ENCODE assay signal across 19 cellular contexts in genomic region chr3:81170298-81170697, GRCh38.
DNase-seq lines count a peak whose midpoint lies in the region; ATAC-seq, FAIRE-seq and TF ChIP-seq lines count a peak whose summit lies in the region.
"Had no signal": no experiment of that assay in that cellular context is flagged by ENCODE, and none has a peak within 500 bp of the region (broad histone marks: within the 10 kb centered on the region; RNA-seq: fewer than 3 reads in every experiment).

No MANE protein-coding gene starts in this region.

- H3K4me3 ChIP-seq in A673 (ENCODE audit: low read depth, low read length, poor library complexity, severe bottlenecking) (no peak overlapping the region), H1 (ENCODE audit: extremely low read depth in 1 of 4, insufficient read depth in 2 of 4, low read depth in 3 of 4, low read length in 4 of 4) (no peak overlapping the region), iPS DF 6.9 (ENCODE audit: low read length) (no peak overlapping the region), brain microvascular endothelial cell (ENCODE audit: low read depth, low read length) (no peak overlapping the region)
- H3K4me3 ChIP-seq: BLaER1 treated with 17β-estradiol and CSF1 and Interleukin-3, amounts not matched to agents 10 nM and 100 nM; GM12878 had no signal

- no peak for ATAC-seq in stimulated activated memory B cell treated with anti-CD40 and anti-IgM and Interleukin-4, amounts not matched to agents 10 μg/mL and 1 μg/mL and 100 μg/mL, for 72 hours
- ATAC-seq: GM12878, HCT116 had no signal

- H3K4me1 ChIP-seq in A673 (ENCODE audit: insufficient read depth, low read length, poor library complexity, severe bottlenecking), result no peaks in the 10 kb centered on the region
- peaks cover 3% of the 10 kb centered on the region; the same call in 1 of the 2 replicates for H3K4me1 ChIP-seq in H9 (ENCODE audit: insufficient read depth, low read length)
- H3K4me1 ChIP-seq in H1 (replicated peaks in 1 of 4; ENCODE audit: control insufficient read depth in 3 of 4, insufficient read depth in 4 of 4, low read length in 3 of 4), result peaks cover 0 to 8% (median 6%) of the 10 kb centered on the region in 4 experiments; a peak in 4 of 7 replicates
- H3K4me1 ChIP-seq in iPS DF 6.9 (ENCODE audit: control insufficient read depth, insufficient read depth, low read length), result no peaks in the 10 kb centered on the region; the same call in 1 of the 2 replicates
- H3K4me1 ChIP-seq: BLaER1 treated with 17β-estradiol and CSF1 and Interleukin-3, amounts not matched to agents 10 nM and 100 nM had no signal

- FAIRE-seq in H1 (lab: Jason Lieb, UNC), result peak; percentile 70
- FAIRE-seq: GM12878, GM18507 had no signal

- no peak overlapping the region for H3K56ac ChIP-seq in H9 (ENCODE audit: insufficient read length, low read depth, low read length)
- no peak overlapping the region for H3K56ac ChIP-seq in H1 (replicated peaks; ENCODE audit: insufficient read length, low read depth, low read length)

- H3K79me2 ChIP-seq in H9 (ENCODE audit: insufficient read depth, low read length) (no peaks in the 10 kb centered on the region), H1 (ENCODE audit: control insufficient read depth in 1 of 2, insufficient read depth in 2 of 2, low read length in 2 of 2) (no peaks in the 10 kb centered on the region)

- no TSS peak for BruUV-seq in A673 (replicated peaks; lab: Mats Ljungman, UMichigan)

- DNase-seq in A673 (ENCODE audit: low spot score) (peak; percentile 54), H9 (no peak), H1 (ENCODE audit: low read depth in 1 of 2, low spot score in 2 of 2) (no peak), iPS DF 6.9 (ENCODE audit: low read depth, low spot score) (peak; percentile 27), HuH-7.5 (ENCODE audit: low spot score) (no peak), brain microvascular endothelial cell (no peak), NCI-H1105 treated with DMSO at 0.1 percent for 48 hours (lab: John Stamatoyannopoulos, UW) (no peak)
- DNase-seq: 8988T; ACHN; CD4-positive, CD25-positive, alpha-beta regulatory T cell; DMS 273 treated with DMSO at 0.1 percent for 48 hours; GOT3 had no signal

- H4K5ac ChIP-seq in H9 (ENCODE audit: insufficient read length, low read depth, low read length) (no peak overlapping the region), H1 (ENCODE audit: insufficient read length, low read depth, low read length) (no peak overlapping the region)

- H2BK12ac ChIP-seq in H9 (ENCODE audit: insufficient read length, low read depth, low read length), result no peak overlapping the region
- H2BK12ac ChIP-seq in H1 (ENCODE audit: low read depth, low read length), result no peak overlapping the region

- H2AK5ac ChIP-seq in H9 (ENCODE audit: insufficient read length, low read length) (no peak overlapping the region), H1 (ENCODE audit: low read depth, low read length) (no peak overlapping the region)

- H3K9ac ChIP-seq in H9 (ENCODE audit: extremely low read depth, insufficient read length, low read length) (no peak overlapping the region), H1 (replicated peaks in 1 of 4; ENCODE audit: extremely low read depth in 1 of 4, low read depth in 3 of 4, low read length in 3 of 4) (no peak overlapping the region)
- H3K9ac ChIP-seq: BLaER1 treated with 17β-estradiol and CSF1 and Interleukin-3, amounts not matched to agents 10 nM and 100 nM had no signal

- H3K4ac ChIP-seq in H9 (ENCODE audit: low read depth, low read length) (no peak overlapping the region), H1 (replicated peaks; ENCODE audit: insufficient read length, low read depth, low read length) (no peak overlapping the region)

- H4K8ac ChIP-seq in H9 (replicated peaks; ENCODE audit: insufficient read length, low read depth, low read length) (no peak overlapping the region), H1 (ENCODE audit: extremely low read depth, insufficient read depth, low read length) (no peak overlapping the region)

- H2BK5ac ChIP-seq in H9 (ENCODE audit: insufficient read length, low read length), result no peak overlapping the region
- no peak overlapping the region for H2BK5ac ChIP-seq in H1 (ENCODE audit: low read depth, low read length)

- H3K27me3 ChIP-seq in A673 (replicated peaks; ENCODE audit: insufficient read depth, low read depth, low read length, poor library complexity) (no peaks in the 10 kb centered on the region), H9 (ENCODE audit: insufficient read depth, low read length) (no peaks in the 10 kb centered on the region), H1 (replicated peaks in 1 of 4; ENCODE audit: control insufficient read depth in 3 of 4, extremely low read depth in 1 of 4, insufficient read depth in 3 of 4, low read length in 3 of 4) (no peaks in the 10 kb centered on the region), iPS DF 6.9 (ENCODE audit: control insufficient read depth, insufficient read depth, low read length) (no peaks in the 10 kb centered on the region), brain microvascular endothelial cell (replicated peaks) (no peaks in the 10 kb centered on the region)
- H3K27me3 ChIP-seq: BLaER1 treated with 17β-estradiol and CSF1 and Interleukin-3, amounts not matched to agents 10 nM and 100 nM had no signal

- H4K91ac ChIP-seq in H9 (ENCODE audit: insufficient read length, low read depth, low read length) (no peak overlapping the region), H1 (replicated peaks; ENCODE audit: insufficient read length, low read length) (no peak overlapping the region)

- no peak overlapping the region for H2BK120ac ChIP-seq in H9 (ENCODE audit: low read depth, low read length, poor library complexity, severe bottlenecking)
- no peak overlapping the region for H2BK120ac ChIP-seq in H1 (replicated peaks; ENCODE audit: low read depth, low read length)

- no peak for TF ChIP-seq RAD21 in H1 (IDR thresholded peaks at IDR 0.05 in 1 of 2, conservative IDR thresholded peaks at IDR 0.05 in 1 of 2; ENCODE audit: low read depth in 2 of 2, low read length in 2 of 2)

- H3K27me3 Mint-ChIP-seq in H9 (ENCODE audit: low read depth), result no peaks in the 10 kb centered on the region
- H3K27me3 Mint-ChIP-seq in stimulated activated memory B cell treated with anti-CD40 and anti-IgM and Interleukin-4, amounts not matched to agents 10 μg/mL and 1 μg/mL and 100 μg/mL, for 72 hours, result no peaks in the 10 kb centered on the region
- H3K27me3 Mint-ChIP-seq: CD4-positive, CD25-positive, alpha-beta regulatory T cell; IgD-negative memory B cell had no signal

- H3K23ac ChIP-seq in H9 (ENCODE audit: insufficient read length, low read depth, low read length) (no peak overlapping the region), H1 (ENCODE audit: insufficient read length) (no peak overlapping the region)

- peaks cover 29 to 33% of the 10 kb centered on the region in 2 experiments for H3K4me1 Mint-ChIP-seq in H9
- H3K4me1 Mint-ChIP-seq in stimulated activated memory B cell treated with anti-CD40 and anti-IgM and Interleukin-4, amounts not matched to agents 10 μg/mL and 1 μg/mL and 100 μg/mL, for 72 hours, result no peaks in the 10 kb centered on the region
- H3K4me1 Mint-ChIP-seq: CD4-positive, CD25-positive, alpha-beta regulatory T cell; IgD-negative memory B cell had no signal

- no peak overlapping the region for H3T11ph ChIP-seq in H9 (ENCODE audit: low read length)

- intact Hi-C loops in A673 (cut with micrococcal nuclease; ENCODE audit: unreplicated experiment), result no loop called here

- H3K36me3 ChIP-seq in A673 (ENCODE audit: insufficient read depth, low read length, poor library complexity, severe bottlenecking), result no peaks in the 10 kb centered on the region
- H3K36me3 ChIP-seq in H1 (ENCODE audit: control insufficient read depth in 2 of 4, insufficient read depth in 4 of 4, low read length in 3 of 4), result no peaks in the 10 kb centered on the region
- H3K36me3 ChIP-seq in iPS DF 6.9 (ENCODE audit: control insufficient read depth, insufficient read depth, low read length), result no peaks in the 10 kb centered on the region
- H3K36me3 ChIP-seq in brain microvascular endothelial cell (replicated peaks), result no peaks in the 10 kb centered on the region
- H3K36me3 ChIP-seq: BLaER1 treated with 17β-estradiol and CSF1 and Interleukin-3, amounts not matched to agents 10 nM and 100 nM had no signal

- H3K36me3 Mint-ChIP-seq in H9 (ENCODE audit: insufficient read depth in 1 of 3, low read depth in 3 of 3), result peaks cover 0 to 10% (median 7%) of the 10 kb centered on the region in 3 experiments; a peak in 6 of 7 replicates
- no peaks in the 10 kb centered on the region for H3K36me3 Mint-ChIP-seq in stimulated activated memory B cell treated with anti-CD40 and anti-IgM and Interleukin-4, amounts not matched to agents 10 μg/mL and 1 μg/mL and 100 μg/mL, for 72 hours
- H3K36me3 Mint-ChIP-seq: CD4-positive, CD25-positive, alpha-beta regulatory T cell; IgD-negative memory B cell had no signal

- H3K4me2 ChIP-seq in H9 (ENCODE audit: insufficient read depth, insufficient read length, low read length), result no peak overlapping the region
- H3K4me2 ChIP-seq in H1 (ENCODE audit: insufficient read depth in 1 of 2, low read depth in 2 of 2, low read length in 2 of 2), result 0 out of 4 replicates have a peak overlapping the region, but pooled peaks of 1 of the 2 experiments have one; percentile 20
- H3K4me2 ChIP-seq: BLaER1 treated with 17β-estradiol and CSF1 and Interleukin-3, amounts not matched to agents 10 nM and 100 nM had no signal

- H3K9me3 ChIP-seq in A673 (ENCODE audit: low read depth, low read length, poor library complexity, severe bottlenecking), result no peaks in the 10 kb centered on the region
- H3K9me3 ChIP-seq in H9 (ENCODE audit: control insufficient read depth, low read depth, low read length), result no peaks in the 10 kb centered on the region
- no peaks in the 10 kb centered on the region for H3K9me3 ChIP-seq in H1 (ENCODE audit: insufficient read depth in 2 of 2, low read depth in 1 of 2, low read length in 1 of 2)
- H3K9me3 ChIP-seq in iPS DF 6.9 (ENCODE audit: control insufficient read depth, insufficient read depth, low read length), result no peaks in the 10 kb centered on the region
- H3K9me3 ChIP-seq: BLaER1 treated with 17β-estradiol and CSF1 and Interleukin-3, amounts not matched to agents 10 nM and 100 nM had no signal

- TF ChIP-seq CTCF in A673 (conservative IDR thresholded peaks at IDR 0.05; ENCODE audit: low read depth, low read length) (no peak), H9 (conservative IDR thresholded peaks at IDR 0.05) (no peak), H1 (IDR thresholded peaks at IDR 0.05; ENCODE audit: control extremely low read depth in 1 of 3, insufficient read depth in 1 of 3, low read depth in 1 of 3, low read length in 3 of 3) (no peak), brain microvascular endothelial cell (IDR thresholded peaks at IDR 0.05; ENCODE audit: low read depth, low read length, missing control alignments) (no peak)

- H3K14ac ChIP-seq in H9 (ENCODE audit: insufficient read depth, low read length) (no peak overlapping the region), H1 (ENCODE audit: insufficient read length) (no peak overlapping the region)

- POLR2A ChIA-PET in A673 (lab: Charles Lee; ENCODE audit: low non-redundant PET), result no interaction called here
- POLR2A ChIA-PET in H1 (lab: Charles Lee; ENCODE audit: partially characterized antibody), result no interaction called here

- H3K27ac ChIP-seq in A673 (ENCODE audit: low read depth, low read length, poor library complexity, severe bottlenecking), result no peak overlapping the region
- no peak overlapping the region for H3K27ac ChIP-seq in H9 (ENCODE audit: insufficient read length, low read depth, low read length)
- H3K27ac ChIP-seq in H1 (ENCODE audit: low read depth, low read length), result no peak overlapping the region
- H3K27ac ChIP-seq in iPS DF 6.9 (ENCODE audit: low read length), result no peak overlapping the region
- H3K27ac ChIP-seq in brain microvascular endothelial cell, result no peak overlapping the region
- H3K27ac ChIP-seq: BLaER1 treated with 17β-estradiol and CSF1 and Interleukin-3, amounts not matched to agents 10 nM and 100 nM; HL-60 had no signal

- H2BK20ac ChIP-seq in H9 (ENCODE audit: low read depth, low read length, poor library complexity, severe bottlenecking) (no peak overlapping the region), H1 (ENCODE audit: low read length) (no peak overlapping the region)

- no peak overlapping the region for H2AFZ ChIP-seq in H9 (ENCODE audit: low read length)
- H2AFZ ChIP-seq in H1 (ENCODE audit: low read length), result no peak overlapping the region

- no peak for TF ChIP-seq POLR2A in H1 (IDR thresholded peaks at IDR 0.05; ENCODE audit: control extremely low read depth in 1 of 2, low read depth in 2 of 2, low read length in 2 of 2)

- H4K20me1 ChIP-seq in H9 (ENCODE audit: control insufficient read depth, insufficient read depth, insufficient read length), result no peaks in the 10 kb centered on the region
- no peaks in the 10 kb centered on the region for H4K20me1 ChIP-seq in H1 (replicated peaks in 1 of 2; ENCODE audit: control insufficient read depth in 1 of 2, insufficient read depth in 2 of 2, low read length in 2 of 2)
- H4K20me1 ChIP-seq: BLaER1 treated with 17β-estradiol and CSF1 and Interleukin-3, amounts not matched to agents 10 nM and 100 nM had no signal

- H3K27ac Mint-ChIP-seq in H9, result peak overlapping the region in 2 of 3 experiments; percentile 56 to 92; a peak in 3 of 7 replicates
- no peak overlapping the region for H3K27ac Mint-ChIP-seq in stimulated activated memory B cell treated with anti-CD40 and anti-IgM and Interleukin-4, amounts not matched to agents 10 μg/mL and 1 μg/mL and 100 μg/mL, for 72 hours
- H3K27ac Mint-ChIP-seq: IgD-negative memory B cell had no signal

- no peaks in the 10 kb centered on the region for H3K23me2 ChIP-seq in H9 (ENCODE audit: insufficient read length, low read depth, low read length, poor library complexity, severe bottlenecking)
- H3K23me2 ChIP-seq in H1 (ENCODE audit: low read depth, low read length), result no peaks in the 10 kb centered on the region

- H3K18ac ChIP-seq in H9 (ENCODE audit: insufficient read length, low read depth, low read length) (no peak overlapping the region), H1 (ENCODE audit: extremely low read depth, low read length) (no peak overlapping the region)

- H3K9me3 Mint-ChIP-seq in H9, result peaks cover 2 to 5% of the 10 kb centered on the region in 2 experiments; a peak in 4 of 5 replicates
- H3K9me3 Mint-ChIP-seq in stimulated activated memory B cell treated with anti-CD40 and anti-IgM and Interleukin-4, amounts not matched to agents 10 μg/mL and 1 μg/mL and 100 μg/mL, for 72 hours, result peaks cover 3% of the 10 kb centered on the region

- in situ Hi-C loops in brain microvascular endothelial cell (cut with HindIII; ENCODE audit: low pct_ligation_motif_present, low sequenced_read_pairs), result no loop called here

- H3K79me1 ChIP-seq in H9 (ENCODE audit: insufficient read depth, low read depth, low read length, poor library complexity, severe bottlenecking) (no peaks in the 10 kb centered on the region), H1 (ENCODE audit: low read depth, low read length) (no peaks in the 10 kb centered on the region)

- TF ChIP-seq EP300 in H1 (IDR thresholded peaks at IDR 0.05; ENCODE audit: borderline replicate concordance in 1 of 2, low read depth in 2 of 2, low read length in 2 of 2), result no peak

- CTCF ChIA-PET in A673 (lab: Charles Lee), result no interaction called here
- CTCF ChIA-PET in H1 (lab: Charles Lee; ENCODE audit: partially characterized antibody), result interaction anchor here (0.6 kb wide), 2 partner anchors 252 to 693 kb away, joined by 3 read pairs; no protein-coding TSS in a partner anchor

- no peak overlapping the region for H3K4me3 Mint-ChIP-seq in H9
- H3K4me3 Mint-ChIP-seq in stimulated activated memory B cell treated with anti-CD40 and anti-IgM and Interleukin-4, amounts not matched to agents 10 μg/mL and 1 μg/mL and 100 μg/mL, for 72 hours, result no peak overlapping the region
- H3K4me3 Mint-ChIP-seq: CD4-positive, CD25-positive, alpha-beta regulatory T cell; IgD-negative memory B cell had no signal

- H2BK15ac ChIP-seq in H9 (ENCODE audit: low read depth, low read length) (no peak overlapping the region), H1 (ENCODE audit: low read length) (no peak overlapping the region)

Comparison
In these comparisons a context has a peak if more than half of its experiments do, and no peak if none do; other contexts are left out.
1. DNase-seq: peak in A673 (single experiment) and iPS DF 6.9 (single experiment); none in H9 (single experiment), H1 (0 of 2), HuH-7.5 (single experiment), brain microvascular endothelial cell (single experiment) and NCI-H1105 treated with DMSO at 0.1 percent for 48 hours (single experiment).